Comparison of ENCODE assay signal across 30 cellular contexts in the genomic region with DNA sequence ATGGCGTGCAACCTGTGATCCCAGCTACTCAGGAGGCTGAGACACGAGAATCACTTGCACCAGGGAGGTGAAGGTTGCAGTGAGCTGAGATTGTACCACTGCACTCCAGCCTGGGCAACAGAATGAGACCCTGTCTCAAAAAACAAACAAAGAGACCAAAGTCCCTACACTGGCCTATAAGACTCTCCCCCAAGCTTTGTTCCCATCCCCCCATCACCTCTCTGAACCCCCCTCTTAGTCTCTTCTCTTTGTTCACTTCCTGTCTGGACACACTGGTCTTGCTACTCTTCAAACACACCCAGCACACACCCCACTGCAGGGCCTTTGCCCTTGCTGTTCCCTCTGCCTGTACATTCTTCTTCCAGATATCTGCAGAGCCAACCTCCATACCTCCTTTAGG. TPM values are rescaled to one million over a fixed set of nuclear protein-coding genes. Genes with fewer than 3 reads are reported as not detected.
"Had no signal": no experiment of that assay in that cellular context is flagged by ENCODE, and none has a peak within 500 bp of the region (broad histone marks: within the 10 kb centered on the region; RNA-seq: fewer than 3 reads in every experiment).

No MANE protein-coding gene starts in this region.

- H3K4me1 ChIP-seq: left ventricle myocardium inferior, pancreas, prostate gland, sigmoid colon, spleen, tibial artery, uterus had no signal

- H3K27ac Mint-ChIP-seq: immature natural killer cell; memory B cell; nephron; stimulated activated effector memory CD8-positive, alpha-beta T cell treated with anti-CD3 and anti-CD28 coated beads, Interleukin-12 subunit alpha, Interleukin-12 subunit beta, amount 100 ng/mL, for 72 hours; stimulated activated naive CD8-positive, alpha-beta T cell treated with anti-CD3 and anti-CD28 coated beads, Interleukin-15, Interleukin-2, amounts not matched to agents 100 ng/mL and 50 ng/mL, for 24 hours; type B pancreatic cell had no signal

- H3K4me3 Mint-ChIP-seq: immature natural killer cell; memory B cell; naive thymus-derived CD8-positive, alpha-beta T cell; nephron; neural crest cell; stimulated activated effector memory CD8-positive, alpha-beta T cell treated with anti-CD3 and anti-CD28 coated beads, Interleukin-12 subunit alpha, Interleukin-12 subunit beta, amount 100 ng/mL, for 72 hours; stimulated activated naive CD8-positive, alpha-beta T cell treated with anti-CD3 and anti-CD28 coated beads, Interleukin-15, Interleukin-2, amounts not matched to agents 100 ng/mL and 50 ng/mL, for 24 hours; type B pancreatic cell had no signal

- FAIRE-seq: islet of Langerhans, kidney, pancreas, small intestine had no signal

- H3K4me3 ChIP-seq: left ventricle myocardium inferior, lung, pancreas, prostate gland, sigmoid colon, spleen, suprapubic skin, thoracic aorta, tibial artery, uterus had no signal

- H3K27me3 ChIP-seq: pancreas, suprapubic skin, uterus had no signal

- H3K36me3 ChIP-seq: left ventricle myocardium inferior, pancreas, prostate gland, sigmoid colon, spleen, suprapubic skin, thoracic aorta, tibial artery, uterus had no signal

- H3K4me1 Mint-ChIP-seq: immature natural killer cell; memory B cell; naive thymus-derived CD8-positive, alpha-beta T cell; nephron; neural crest cell; stimulated activated effector memory CD8-positive, alpha-beta T cell treated with anti-CD3 and anti-CD28 coated beads, Interleukin-12 subunit alpha, Interleukin-12 subunit beta, amount 100 ng/mL, for 72 hours had no signal

- H3K9me3 Mint-ChIP-seq: memory B cell; nephron; neural crest cell; stimulated activated effector memory CD8-positive, alpha-beta T cell treated with anti-CD3 and anti-CD28 coated beads, Interleukin-12 subunit alpha, Interleukin-12 subunit beta, amount 100 ng/mL, for 72 hours; type B pancreatic cell had no signal

- DNase-seq: hippocampal formation; immature natural killer cell; kidney; left ventricle myocardium inferior; midbrain; naive thymus-derived CD8-positive, alpha-beta T cell; nucleus accumbens; pancreas; posterior cingulate gyrus; retina; right cardiac atrium; sigmoid colon; small intestine; spleen; stimulated activated CD4-positive, alpha-beta T cell treated with anti-CD3 and anti-CD28 coated beads, Interleukin-4, amount 100 ng/mL, for 24 hours; stimulated activated naive CD4-positive, alpha-beta T cell; tibial artery; uterus had no signal

- H3K27ac ChIP-seq: left ventricle myocardium inferior, pancreas, prostate gland, sigmoid colon, spleen, suprapubic skin, thoracic aorta, tibial artery, uterus had no signal

- H3K36me3 Mint-ChIP-seq: immature natural killer cell; memory B cell; stimulated activated effector memory CD8-positive, alpha-beta T cell treated with anti-CD3 and anti-CD28 coated beads, Interleukin-12 subunit alpha, Interleukin-12 subunit beta, amount 100 ng/mL, for 72 hours; type B pancreatic cell had no signal

- ATAC-seq: naive thymus-derived CD8-positive, alpha-beta T cell; pancreas; right cardiac atrium; stimulated activated effector memory CD8-positive, alpha-beta T cell treated with anti-CD3 and anti-CD28 coated beads, Interleukin-12 subunit alpha, Interleukin-12 subunit beta, amount 100 ng/mL, for 72 hours had no signal

- H3K9me3 ChIP-seq: left ventricle myocardium inferior, pancreas, prostate gland, sigmoid colon, spleen, suprapubic skin, thoracic aorta, tibial artery, uterus had no signal

RNA-seq across cellular contexts. Expression of a gene that starts 7.8 kb away (rescaled TPM):
- total RNA-seq: left ventricle myocardium inferior; naive thymus-derived CD8-positive, alpha-beta T cell; neural crest cell; osteoblast had no signal
- polyA plus RNA-seq: immature natural killer cell; naive thymus-derived CD8-positive, alpha-beta T cell had no signal
